24 cellular contexts compared by ENCODE assay signal in the genomic region with DNA sequence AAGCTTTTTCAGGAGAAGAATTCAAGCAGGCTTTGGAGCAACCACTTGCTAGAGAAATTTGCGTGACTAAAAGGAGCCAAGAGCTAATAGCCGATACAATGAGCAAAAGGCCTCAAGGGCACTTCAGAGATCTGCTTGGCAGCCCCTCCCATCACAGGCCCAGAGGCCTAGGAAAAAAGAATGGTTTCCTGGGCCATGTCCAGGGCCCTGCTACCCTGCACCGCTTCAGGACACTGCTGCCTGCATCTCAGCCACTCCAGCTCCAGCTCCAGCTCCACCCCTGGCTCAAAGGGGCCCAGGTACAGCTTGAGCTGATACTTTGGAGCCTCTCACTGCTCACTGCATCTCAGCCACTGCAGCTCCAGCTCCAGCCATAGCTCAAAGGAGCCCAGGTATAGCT.
A peak's percentile ranks its signal among the peaks of the same experiment; 100 is the strongest.
DNase-seq lines count a peak whose midpoint lies in the region; ATAC-seq and TF ChIP-seq lines count a peak whose summit lies in the region.
"Had no signal": no experiment of that assay in that cellular context is flagged by ENCODE, and none has a peak within 500 bp of the region (broad histone marks: within the 10 kb centered on the region; RNA-seq: fewer than 3 reads in every experiment).

No MANE protein-coding gene starts in this region.

- POLR2A ChIA-PET in Caco-2 (lab: Charles Lee): no interaction called here

- CTCF ChIA-PET in activated naive CD4-positive, alpha-beta T cell treated with anti-CD3 and anti-CD28 coated beads, Interleukin-2, amount 10 ng/mL, durations not matched to agents 7 days and 5 days (lab: Charles Lee): no interaction called here
- CTCF ChIA-PET in activated naive CD4-positive, alpha-beta T cell treated with anti-CD3 and anti-CD28 coated beads for 36 hours (lab: Charles Lee): interaction anchor here (0.7 kb wide), 1 partner anchor 979 kb away, joined by 3 read pairs; no protein-coding TSS in a partner anchor
- CTCF ChIA-PET in Caco-2 (lab: Charles Lee): no interaction called here

- peaks cover 29% of the 10 kb centered on the region for H3K9me3 Mint-ChIP-seq in activated naive CD4-positive, alpha-beta T cell treated with anti-CD3 and anti-CD28 coated beads, Interleukin-2, amount 10 ng/mL, durations not matched to agents 7 days and 5 days
- H3K9me3 Mint-ChIP-seq in activated naive CD4-positive, alpha-beta T cell treated with anti-CD3 and anti-CD28 coated beads for 36 hours: peaks cover 4% of the 10 kb centered on the region
- peaks cover 9% of the 10 kb centered on the region for H3K9me3 Mint-ChIP-seq in Caco-2 (ENCODE audit: unreplicated experiment)
- H3K9me3 Mint-ChIP-seq: activated CD8-positive, alpha-beta T cell treated with anti-CD3 and anti-CD28 coated beads for 36 hours; stimulated activated naive CD8-positive, alpha-beta T cell treated with anti-CD3 and anti-CD28 coated beads, Interleukin-15, amount 100 ng/mL, for 72 hours had no signal

- TF ChIP-seq EP300 in transverse colon (IDR thresholded peaks at IDR 0.05; ENCODE audit: low read depth): no peak

- no peaks in the 10 kb centered on the region for H3K9me3 ChIP-seq in transverse colon
- no peaks in the 10 kb centered on the region for H3K9me3 ChIP-seq in Caco-2
- H3K9me3 ChIP-seq: BLaER1 had no signal

- no peak overlapping the region for H3K4me3 Mint-ChIP-seq in activated naive CD4-positive, alpha-beta T cell treated with anti-CD3 and anti-CD28 coated beads, Interleukin-2, amount 10 ng/mL, durations not matched to agents 7 days and 5 days
- no peak overlapping the region for H3K4me3 Mint-ChIP-seq in activated naive CD4-positive, alpha-beta T cell treated with anti-CD3 and anti-CD28 coated beads for 36 hours
- H3K4me3 Mint-ChIP-seq in Caco-2 (ENCODE audit: unreplicated experiment): no peak overlapping the region
- H3K4me3 Mint-ChIP-seq: activated CD8-positive, alpha-beta T cell treated with anti-CD3 and anti-CD28 coated beads for 36 hours; immature natural killer cell; naive B cell; stimulated activated naive CD8-positive, alpha-beta T cell treated with anti-CD3 and anti-CD28 coated beads, Interleukin-15, amount 100 ng/mL, for 72 hours had no signal

- H3K27ac ChIP-seq in transverse colon: peak overlapping the region in 3 of 4 donors; percentile 10 to 25 (median 23)
- H3K27ac ChIP-seq: BLaER1 had no signal

- peaks cover 42% of the 10 kb centered on the region for H3K36me3 Mint-ChIP-seq in activated naive CD4-positive, alpha-beta T cell treated with anti-CD3 and anti-CD28 coated beads, Interleukin-2, amount 10 ng/mL, durations not matched to agents 7 days and 5 days
- no peaks in the 10 kb centered on the region for H3K36me3 Mint-ChIP-seq in activated naive CD4-positive, alpha-beta T cell treated with anti-CD3 and anti-CD28 coated beads for 36 hours (ENCODE audit: low read depth)
- H3K36me3 Mint-ChIP-seq in Caco-2 (ENCODE audit: insufficient read depth, unreplicated experiment): no peaks in the 10 kb centered on the region
- H3K36me3 Mint-ChIP-seq: immature natural killer cell, naive B cell had no signal

- intact Hi-C loops in activated naive CD4-positive, alpha-beta T cell treated with anti-CD3 and anti-CD28 coated beads for 36 hours (cut with micrococcal nuclease): no loop called here
- intact Hi-C loops in transverse colon (cut with DNase I; ENCODE audit: low total_unique reads): no loop called here
- intact Hi-C loops in Caco-2 (cut with micrococcal nuclease; ENCODE audit: unreplicated experiment): no loop called here

- H3K27me3 Mint-ChIP-seq in activated naive CD4-positive, alpha-beta T cell treated with anti-CD3 and anti-CD28 coated beads, Interleukin-2, amount 10 ng/mL, durations not matched to agents 7 days and 5 days: no peaks in the 10 kb centered on the region
- no peaks in the 10 kb centered on the region for H3K27me3 Mint-ChIP-seq in activated naive CD4-positive, alpha-beta T cell treated with anti-CD3 and anti-CD28 coated beads for 36 hours (ENCODE audit: low read depth)
- H3K27me3 Mint-ChIP-seq in Caco-2 (ENCODE audit: insufficient read depth, unreplicated experiment): no peaks in the 10 kb centered on the region
- H3K27me3 Mint-ChIP-seq: naive B cell; stimulated activated naive CD8-positive, alpha-beta T cell treated with anti-CD3 and anti-CD28 coated beads, Interleukin-15, amount 100 ng/mL, for 72 hours had no signal

- H3K27me3 ChIP-seq in transverse colon: no peaks in the 10 kb centered on the region
- no peaks in the 10 kb centered on the region for H3K27me3 ChIP-seq in Caco-2 (replicated peaks; ENCODE audit: control insufficient read depth, insufficient read depth, low read length)
- H3K27me3 ChIP-seq: BLaER1, heart right ventricle had no signal

- H3K4me1 ChIP-seq in transverse colon: peaks cover 0 to 11% (median 0%) of the 10 kb centered on the region in 4 donors
- H3K4me1 ChIP-seq in Caco-2: no peaks in the 10 kb centered on the region
- H3K4me1 ChIP-seq: BLaER1 had no signal

- no peaks in the 10 kb centered on the region for H3K36me3 ChIP-seq in transverse colon
- no peaks in the 10 kb centered on the region for H3K36me3 ChIP-seq in Caco-2 (ENCODE audit: control insufficient read depth, insufficient read depth, low read length)
- H3K36me3 ChIP-seq: BLaER1, heart right ventricle had no signal

- in situ Hi-C loops in transverse colon (cut with MboI; ENCODE audit: low pct_ligation_motif_present in 1 of 4, low pct_unique_long_range_greater_than_20kb in 1 of 4, low sequenced_read_pairs in 3 of 4): no loop called here

- no TSS peak for BruUV-seq in Caco-2 (replicated peaks; lab: Mats Ljungman, UMichigan)

- ATAC-seq in HG03439 (IDR thresholded peaks at IDR 0.05; ENCODE audit: unreplicated experiment): no peak
- ATAC-seq in HG02970 (IDR thresholded peaks at IDR 0.05; ENCODE audit: low FRiP score, unreplicated experiment): no peak
- ATAC-seq: activated CD8-positive, alpha-beta T cell treated with anti-CD3 and anti-CD28 coated beads for 36 hours; stimulated activated naive CD8-positive, alpha-beta T cell treated with anti-CD3 and anti-CD28 coated beads, Interleukin-15, amount 100 ng/mL, for 72 hours had no signal

- TF ChIP-seq POLR2A in transverse colon (IDR thresholded peaks at IDR 0.05): no peak

- H3K4me3 ChIP-seq in transverse colon: no peak overlapping the region
- no peak overlapping the region for H3K4me3 ChIP-seq in Caco-2 (ENCODE audit: low read depth, low read length)
- H3K4me3 ChIP-seq: BLaER1, heart right ventricle had no signal

- TF ChIP-seq CTCF in transverse colon (IDR thresholded peaks at IDR 0.05) (no peak), Caco-2 (IDR thresholded peaks at IDR 0.05; ENCODE audit: insufficient read depth in 1 of 2, low read depth in 1 of 2, low read length in 1 of 2, severe bottlenecking in 1 of 2, unreplicated experiment in 1 of 2) (no peak)

- H3K27ac Mint-ChIP-seq in activated naive CD4-positive, alpha-beta T cell treated with anti-CD3 and anti-CD28 coated beads, Interleukin-2, amount 10 ng/mL, durations not matched to agents 7 days and 5 days: peak overlapping the region; percentile 19
- no peak overlapping the region for H3K27ac Mint-ChIP-seq in activated naive CD4-positive, alpha-beta T cell treated with anti-CD3 and anti-CD28 coated beads for 36 hours
- H3K27ac Mint-ChIP-seq in Caco-2 (ENCODE audit: unreplicated experiment): no peak overlapping the region
- H3K27ac Mint-ChIP-seq: activated CD8-positive, alpha-beta T cell treated with anti-CD3 and anti-CD28 coated beads for 36 hours; immature natural killer cell; naive B cell; stimulated activated naive CD8-positive, alpha-beta T cell treated with anti-CD3 and anti-CD28 coated beads, Interleukin-15, amount 100 ng/mL, for 72 hours had no signal

- DNase-seq in activated naive CD4-positive, alpha-beta T cell treated with anti-CD3 and anti-CD28 coated beads, Interleukin-2, amount 10 ng/mL, durations not matched to agents 7 days and 5 days: no peak
- DNase-seq in activated naive CD4-positive, alpha-beta T cell treated with anti-CD3 and anti-CD28 coated beads for 36 hours: no peak
- DNase-seq in NCI-H510A treated with DMSO at 0.1 percent for 48 hours (lab: John Stamatoyannopoulos, UW): peak; percentile 66
- DNase-seq in islet precursor cell: peak; percentile 60
- DNase-seq in transverse colon: no peak
- DNase-seq in Caco-2: no peak
- DNase-seq: ACHN; activated CD8-positive, alpha-beta T cell treated with anti-CD3 and anti-CD28 coated beads for 36 hours; activated gamma-delta T cell; activated T-cell treated with anti-CD3 and anti-CD28 coated beads for 4 hours; Calu3; HCEC 1CT; heart right ventricle; immature natural killer cell; IMR-90; naive B cell; NCI-H2171 treated with DMSO at 0.1 percent for 48 hours; SHP77 treated with DMSO at 0.1 percent for 48 hours; stimulated activated CD4-positive, alpha-beta T cell treated with anti-CD3 and anti-CD28 coated beads, Interleukin-12 subunit alpha, Interleukin-12 subunit beta, amount 100 ng/mL, for 4 hours; stimulated activated naive CD8-positive, alpha-beta T cell treated with anti-CD3 and anti-CD28 coated beads, Interleukin-15, amount 100 ng/mL, for 72 hours; SW 1271 had no signal

- H3K4me1 Mint-ChIP-seq in activated naive CD4-positive, alpha-beta T cell treated with anti-CD3 and anti-CD28 coated beads, Interleukin-2, amount 10 ng/mL, durations not matched to agents 7 days and 5 days: peaks cover 50% of the 10 kb centered on the region
- H3K4me1 Mint-ChIP-seq in activated naive CD4-positive, alpha-beta T cell treated with anti-CD3 and anti-CD28 coated beads for 36 hours (ENCODE audit: low read depth): peaks cover 13% of the 10 kb centered on the region
- peaks cover 6% of the 10 kb centered on the region for H3K4me1 Mint-ChIP-seq in Caco-2 (ENCODE audit: low read depth, unreplicated experiment)
- H3K4me1 Mint-ChIP-seq: immature natural killer cell had no signal

- 89 to 90% methylated on average over 2 to 3 of the region's 3 CpGs for WGBS in transverse colon (ENCODE audit: low coverage in 1 of 2), 2 donors

Comparison
In these comparisons a context has a peak if more than half of its experiments do, and no peak if none do; other contexts are left out.
1. DNase-seq: peak in NCI-H510A treated with DMSO at 0.1 percent for 48 hours (single experiment) and islet precursor cell (single experiment); none in activated naive CD4-positive, alpha-beta T cell treated with anti-CD3 and anti-CD28 coated beads, Interleukin-2, amount 10 ng/mL, durations not matched to agents 7 days and 5 days (single experiment), activated naive CD4-positive, alpha-beta T cell treated with anti-CD3 and anti-CD28 coated beads for 36 hours (single experiment), transverse colon (single experiment) and Caco-2 (0 of 2).